Comparison of ENCODE assay signal across 3 cellular contexts in genomic region chr2:147996828-147997227, GRCh38.
TF ChIP-seq lines count a peak whose summit lies in the region.

No MANE protein-coding gene starts in this region.

TF ChIP-seq in SK-N-SH treated with all-trans-retinoic acid at 6 μM for 48 hours, 23 proteins besides CTCF, POLR2A, EP300 and RAD21:
- TF ChIP-seq CREB5 (CRISPR knock-in tag; IDR thresholded peaks at IDR 0.05; ENCODE audit: low read depth) (no peak), SNAI2 (CRISPR knock-in tag; IDR thresholded peaks at IDR 0.05) (no peak), PATZ1 (CRISPR knock-in tag; IDR thresholded peaks at IDR 0.05; ENCODE audit: borderline replicate concordance) (no peak), POU6F1 (CRISPR knock-in tag; IDR thresholded peaks at IDR 0.05; ENCODE audit: borderline replicate concordance, low read depth) (no peak), TOX (CRISPR knock-in tag; IDR thresholded peaks at IDR 0.05; ENCODE audit: borderline replicate concordance) (no peak), ISL1 (CRISPR knock-in tag; IDR thresholded peaks at IDR 0.05) (no peak), ESRRG (CRISPR knock-in tag; IDR thresholded peaks at IDR 0.05) (no peak), ZNF8 (CRISPR knock-in tag; IDR thresholded peaks at IDR 0.05) (peak; percentile 90)

TF ChIP-seq in SK-N-SH, 30 proteins besides CTCF, POLR2A, EP300 and RAD21 (continued from another document):
- TF ChIP-seq GATA2 (CRISPR knock-in tag; IDR thresholded peaks at IDR 0.05) (no peak), RFX5 (IDR thresholded peaks at IDR 0.05; ENCODE audit: low read length) (no peak), SIN3A (IDR thresholded peaks at IDR 0.05; ENCODE audit: borderline replicate concordance, low read depth, low read length) (no peak), CHD2 (IDR thresholded peaks at IDR 0.05; ENCODE audit: low read length, partially characterized antibody) (no peak), POLR2AphosphoS5 (IDR thresholded peaks at IDR 0.05; ENCODE audit: low read depth, low read length) (no peak), IRF3 (IDR thresholded peaks at IDR 0.05; ENCODE audit: low read depth, low read length) (no peak), MAX (IDR thresholded peaks at IDR 0.05; ENCODE audit: low read depth) (no peak), JUND (IDR thresholded peaks at IDR 0.05) (no peak)

TF ChIP-seq in GM12878, 131 proteins besides CTCF, POLR2A, EP300 and RAD21 (continued from another document):
- TF ChIP-seq ZBTB11 (CRISPR knock-in tag; IDR thresholded peaks at IDR 0.05), result no peak
